In the genomic region with DNA sequence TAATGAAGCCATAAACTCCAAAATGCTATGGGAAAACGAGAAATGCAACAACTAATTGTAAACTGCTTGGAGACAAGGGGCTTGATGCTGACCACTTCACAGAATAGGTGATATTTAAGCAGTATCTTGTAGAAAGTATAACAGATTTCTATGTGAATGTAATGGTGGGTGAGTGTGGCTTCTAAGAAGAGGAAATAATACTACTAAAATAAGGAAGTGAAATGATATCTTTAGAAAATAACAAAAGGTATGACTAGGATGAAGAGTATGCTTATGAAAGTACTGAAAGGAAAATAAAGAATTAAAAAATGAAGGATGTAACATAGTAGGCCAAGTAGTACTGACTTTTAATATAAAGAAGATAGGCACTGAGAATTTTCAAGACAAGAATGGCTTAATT, we compare ENCODE assay signal across 14 cellular contexts.
DNase-seq lines count a peak whose midpoint lies in the region; ATAC-seq and TF ChIP-seq lines count a peak whose summit lies in the region.
"Had no signal": no experiment of that assay in that cellular context is flagged by ENCODE, and none has a peak within 500 bp of the region (broad histone marks: within the 10 kb centered on the region; RNA-seq: fewer than 3 reads in every experiment).

No MANE protein-coding gene starts in this region.

- peaks cover 4% of the 10 kb centered on the region for H3K4me1 Mint-ChIP-seq in activated CD8-positive, alpha-beta T cell treated with anti-CD3 and anti-CD28 coated beads for 36 hours (ENCODE audit: low read depth)
- H3K4me1 Mint-ChIP-seq: neural progenitor cell had no signal

- peaks cover 8% of the 10 kb centered on the region for H4K20me1 ChIP-seq in OCI-LY3 (ENCODE audit: insufficient read depth, low read length)

- DNase-seq in activated CD8-positive, alpha-beta T cell treated with anti-CD3 and anti-CD28 coated beads for 36 hours = no peak
- no peak for DNase-seq in anterior cingulate cortex (lab: John Stamatoyannopoulos, UW)
- DNase-seq in stimulated activated naive CD4-positive, alpha-beta T cell (lab: John Stamatoyannopoulos, UW) = no peak
- DNase-seq: activated CD4-positive, CD25-positive, alpha-beta regulatory T cell; activated effector memory CD4-positive, alpha-beta T cell treated with Interleukin-2 at 50 U/mL for 16 hours; KBM-7 had no signal

- H3K4me1 ChIP-seq in OCI-LY3 (ENCODE audit: low read length) = peaks cover 26% of the 10 kb centered on the region

- no peak overlapping the region for H3K27ac Mint-ChIP-seq in activated CD8-positive, alpha-beta T cell treated with anti-CD3 and anti-CD28 coated beads for 36 hours
- H3K27ac Mint-ChIP-seq: neural progenitor cell had no signal

- no peaks in the 10 kb centered on the region for H3K79me2 ChIP-seq in OCI-LY3 (ENCODE audit: low read length)

- no peaks in the 10 kb centered on the region for H3K27me3 ChIP-seq in OCI-LY3 (ENCODE audit: low read depth, low read length)
- H3K27me3 ChIP-seq: neural progenitor cell had no signal

- intact Hi-C loops in activated CD8-positive, alpha-beta T cell treated with anti-CD3 and anti-CD28 coated beads for 36 hours (cut with micrococcal nuclease) = no loop called here

- no peak overlapping the region for H3K27ac ChIP-seq in OCI-LY3 (ENCODE audit: low read length)
- H3K27ac ChIP-seq: neural progenitor cell had no signal

- peak overlapping the region; percentile 58 for H3K4me2 ChIP-seq in OCI-LY3 (ENCODE audit: low read length)
- H3K4me2 ChIP-seq: neural progenitor cell had no signal

- ATAC-seq in GM18498 (IDR thresholded peaks at IDR 0.05; ENCODE audit: unreplicated experiment) (peak; percentile 85), GM21360 (IDR thresholded peaks at IDR 0.05; ENCODE audit: unreplicated experiment) (peak; percentile 84), HG03095 (IDR thresholded peaks at IDR 0.05; ENCODE audit: unreplicated experiment) (peak; percentile 94), HG03108 (IDR thresholded peaks at IDR 0.05; ENCODE audit: unreplicated experiment) (no peak)
- ATAC-seq in activated CD8-positive, alpha-beta T cell treated with anti-CD3 and anti-CD28 coated beads for 36 hours = no peak

- peak overlapping the region; percentile 32; the same call in 1 of the 2 replicates for H3K4me3 ChIP-seq in OCI-LY3 (ENCODE audit: low read length)
- H3K4me3 ChIP-seq: HAP-1, neural progenitor cell had no signal

- H3K4me3 Mint-ChIP-seq in activated CD8-positive, alpha-beta T cell treated with anti-CD3 and anti-CD28 coated beads for 36 hours = no peak overlapping the region
- H3K4me3 Mint-ChIP-seq: central memory CD8-positive, alpha-beta T cell; neural progenitor cell had no signal

- H3K9me3 ChIP-seq in OCI-LY3 (ENCODE audit: insufficient read depth, low read length) = no peaks in the 10 kb centered on the region
- H3K9me3 ChIP-seq: HAP-1 had no signal

- no peak for TF ChIP-seq CTCF in OCI-LY3 (IDR thresholded peaks at IDR 0.05; ENCODE audit: low read depth, low read length)
- TF ChIP-seq CTCF in activated CD8-positive, alpha-beta T cell treated with anti-CD3 and anti-CD28 coated beads for 36 hours (IDR thresholded peaks at IDR 0.05) = no peak

- CTCF ChIA-PET in activated CD8-positive, alpha-beta T cell treated with anti-CD3 and anti-CD28 coated beads for 36 hours (lab: Charles Lee) = no interaction called here

- H3K27me3 Mint-ChIP-seq in activated CD8-positive, alpha-beta T cell treated with anti-CD3 and anti-CD28 coated beads for 36 hours = no peaks in the 10 kb centered on the region
- H3K27me3 Mint-ChIP-seq: central memory CD8-positive, alpha-beta T cell had no signal

- POLR2A ChIA-PET in activated CD8-positive, alpha-beta T cell treated with anti-CD3 and anti-CD28 coated beads for 36 hours (lab: Charles Lee) = no interaction called here

- no peak overlapping the region for H2AFZ ChIP-seq in OCI-LY3 (ENCODE audit: low read depth, low read length)
- H2AFZ ChIP-seq: neural progenitor cell had no signal

- H3K36me3 Mint-ChIP-seq in activated CD8-positive, alpha-beta T cell treated with anti-CD3 and anti-CD28 coated beads for 36 hours (ENCODE audit: low read depth) = peaks cover 8% of the 10 kb centered on the region

- H3K9me3 Mint-ChIP-seq in activated CD8-positive, alpha-beta T cell treated with anti-CD3 and anti-CD28 coated beads for 36 hours = no peaks in the 10 kb centered on the region
- H3K9me3 Mint-ChIP-seq: central memory CD8-positive, alpha-beta T cell; neural progenitor cell had no signal

- H3K36me3 ChIP-seq in OCI-LY3 (replicated peaks; ENCODE audit: low read depth, low read length) = peaks cover 5% of the 10 kb centered on the region

- no peak overlapping the region for H3K9ac ChIP-seq in OCI-LY3 (ENCODE audit: low read length)
- H3K9ac ChIP-seq: neural progenitor cell had no signal

Comparison
In these comparisons a context has a peak if more than half of its experiments do, and no peak if none do; other contexts are left out.
1. ATAC-seq: peak in GM18498 (single experiment), GM21360 (single experiment) and HG03095 (single experiment); none in HG03108 (single experiment) and activated CD8-positive, alpha-beta T cell treated with anti-CD3 and anti-CD28 coated beads for 36 hours (single experiment).